In genomic region chr22:37454857-37455686, GRCh38 we compare ENCODE assay signal across 1 cellular context.
A peak's percentile ranks its signal among the peaks of the same experiment; 100 is the strongest.
TF ChIP-seq lines count a peak whose summit lies in the region.

No MANE protein-coding gene starts in this region.

TF ChIP-seq in HepG2, 621 proteins besides CTCF, POLR2A, EP300 and RAD21 (continued from another document and continues in another):
- TF ChIP-seq ZNF614 (CRISPR knock-in tag; IDR thresholded peaks at IDR 0.05; ENCODE audit: borderline replicate concordance) (peak; percentile 76; the same call in 1 of the 2 replicates), KLF9 (CRISPR knock-in tag; IDR thresholded peaks at IDR 0.05; ENCODE audit: low read depth) (no peak), ZNF569 (CRISPR knock-in tag; IDR thresholded peaks at IDR 0.05; ENCODE audit: borderline replicate concordance) (no peak), ZNF674 (CRISPR knock-in tag; IDR thresholded peaks at IDR 0.05; ENCODE audit: low read depth) (no peak), SP140L (CRISPR knock-in tag; IDR thresholded peaks at IDR 0.05; ENCODE audit: borderline replicate concordance) (no peak), ZBTB43 (CRISPR knock-in tag; conservative IDR thresholded peaks at IDR 0.05) (no peak), ZNF543 (CRISPR knock-in tag; IDR thresholded peaks at IDR 0.05) (0 out of 2 replicates have a peak, but pooled peaks have one; percentile 40), HNRNPL (IDR thresholded peaks at IDR 0.05; ENCODE audit: low read depth, low read length) (peak; percentile 86), ZFP82 (CRISPR knock-in tag; IDR thresholded peaks at IDR 0.05; ENCODE audit: borderline replicate concordance) (no peak), TOE1 (CRISPR knock-in tag; IDR thresholded peaks at IDR 0.05) (no peak), DDIT3 (CRISPR knock-in tag; IDR thresholded peaks at IDR 0.05) (no peak), ZNF263 (CRISPR knock-in tag; IDR thresholded peaks at IDR 0.05) (peak; percentile 51; the same call in 1 of the 2 replicates), SRY (CRISPR knock-in tag; IDR thresholded peaks at IDR 0.05) (no peak), YEATS2 (CRISPR knock-in tag; IDR thresholded peaks at IDR 0.05; ENCODE audit: borderline replicate concordance) (peak; percentile 71; the same call in 1 of the 2 replicates), ZUFSP (CRISPR knock-in tag; IDR thresholded peaks at IDR 0.05; ENCODE audit: borderline replicate concordance) (no peak), ZMYM4 (CRISPR knock-in tag; IDR thresholded peaks at IDR 0.05) (no peak), ZFP91 (CRISPR knock-in tag; IDR thresholded peaks at IDR 0.05; ENCODE audit: borderline replicate concordance) (peak; percentile 20; the same call in 1 of the 2 replicates), SOX13 (IDR thresholded peaks at IDR 0.05) (no peak; the same call in 1 of the 2 replicates), SOX13 (CRISPR knock-in tag; conservative IDR thresholded peaks at IDR 0.05 in 1 of 2, IDR thresholded peaks at IDR 0.05 in 1 of 2) (peak in 1 of 2 experiments; percentile 53; a peak in 1 of 4 replicates), FOXP4 (CRISPR knock-in tag; IDR thresholded peaks at IDR 0.05) (peak; percentile 46; the same call in 1 of the 2 replicates), ZFP37 (CRISPR knock-in tag; IDR thresholded peaks at IDR 0.05; ENCODE audit: borderline replicate concordance) (no peak), GATA4 (IDR thresholded peaks at IDR 0.05; ENCODE audit: borderline replicate concordance, low read depth) (no peak), CBX1 (IDR thresholded peaks at IDR 0.05; ENCODE audit: low read depth) (peak; percentile 25), ZNF281 (CRISPR knock-in tag; IDR thresholded peaks at IDR 0.05; ENCODE audit: borderline replicate concordance) (peak; percentile 27; the same call in 1 of the 2 replicates), SP2 (CRISPR knock-in tag; IDR thresholded peaks at IDR 0.05) (no peak), AFF4 (CRISPR knock-in tag; IDR thresholded peaks at IDR 0.05) (no peak), CHD4 (IDR thresholded peaks at IDR 0.05; ENCODE audit: borderline replicate concordance, low read length) (peak; percentile 94), ZNF20 (CRISPR knock-in tag; IDR thresholded peaks at IDR 0.05) (no peak), ZNF205 (CRISPR knock-in tag; IDR thresholded peaks at IDR 0.05) (0 out of 2 replicates have a peak, but pooled peaks have one; percentile 72), ZNF749 (CRISPR knock-in tag; IDR thresholded peaks at IDR 0.05; ENCODE audit: borderline replicate concordance) (no peak), YEATS4 (CRISPR knock-in tag; IDR thresholded peaks at IDR 0.05; ENCODE audit: borderline replicate concordance) (no peak), RNF219 (CRISPR knock-in tag; IDR thresholded peaks at IDR 0.05) (no peak), ZNF841 (CRISPR knock-in tag; IDR thresholded peaks at IDR 0.05; ENCODE audit: borderline replicate concordance) (no peak), ASH2L (IDR thresholded peaks at IDR 0.05; ENCODE audit: insufficient read length, low read depth, low read length) (peak; percentile 67), MXI1 (IDR thresholded peaks at IDR 0.05; ENCODE audit: borderline replicate concordance, low read depth, low read length) (peak; percentile 91; the same call in 1 of the 3 replicates), HNRNPLL (IDR thresholded peaks at IDR 0.05; ENCODE audit: low read depth, low read length, poor library complexity, severe bottlenecking) (no peak), DNMT3B (CRISPR knock-in tag; conservative IDR thresholded peaks at IDR 0.05) (no peak), ZNF691 (CRISPR knock-in tag; IDR thresholded peaks at IDR 0.05; ENCODE audit: borderline replicate concordance, low read depth) (peak; percentile 79; the same call in 1 of the 2 replicates), MAFG (CRISPR knock-in tag; IDR thresholded peaks at IDR 0.05) (no peak), ZNF7 (CRISPR knock-in tag; IDR thresholded peaks at IDR 0.05) (peak; percentile 93), MLLT10 (CRISPR knock-in tag; IDR thresholded peaks at IDR 0.05) (no peak), ZGPAT (CRISPR knock-in tag; IDR thresholded peaks at IDR 0.05) (peak; percentile 72; the same call in 1 of the 2 replicates), ZNF740 (CRISPR knock-in tag; IDR thresholded peaks at IDR 0.05) (no peak)
